In genomic region chr4:94364527-94364926, GRCh38 we compare ENCODE assay signal across 18 cellular contexts. TPM values are rescaled to one million over a fixed set of nuclear protein-coding genes. Genes with fewer than 3 reads are reported as not detected.
DNase-seq lines count a peak whose midpoint lies in the region; ATAC-seq and TF ChIP-seq lines count a peak whose summit lies in the region.
"Had no signal": no experiment of that assay in that cellular context is flagged by ENCODE, and none has a peak within 500 bp of the region (broad histone marks: within the 10 kb centered on the region; RNA-seq: fewer than 3 reads in every experiment).

No MANE protein-coding gene starts in this region.

- TF ChIP-seq CTCF in SK-N-SH (IDR thresholded peaks at IDR 0.05): no peak
- TF ChIP-seq CTCF in brain microvascular endothelial cell (IDR thresholded peaks at IDR 0.05; ENCODE audit: low read depth, low read length, missing control alignments): no peak
- TF ChIP-seq CTCF in osteoblast (IDR thresholded peaks at IDR 0.05; ENCODE audit: extremely low read depth, low read depth, low read length): no peak

- no peaks in the 10 kb centered on the region for H3K27me3 ChIP-seq in ACC112 (ENCODE audit: insufficient read depth, low read length)
- no peaks in the 10 kb centered on the region for H3K27me3 ChIP-seq in SK-N-SH (ENCODE audit: insufficient read depth)
- H3K27me3 ChIP-seq in brain microvascular endothelial cell (replicated peaks): no peaks in the 10 kb centered on the region
- no peaks in the 10 kb centered on the region for H3K27me3 ChIP-seq in MG63
- no peaks in the 10 kb centered on the region for H3K27me3 ChIP-seq in osteoblast (ENCODE audit: insufficient read depth, low read length)

- DNase-seq in SK-N-SH: no peak
- no peak for DNase-seq in brain microvascular endothelial cell
- no peak for DNase-seq in MG63
- no peak for DNase-seq in osteoblast (ENCODE audit: insufficient read length, low spot score, missing footprints)
- DNase-seq: 8988T; C1 segment of cervical spinal cord; Caco-2; CD4-positive, alpha-beta memory T cell; DMS153; DND-41; GM23248; H7; HCEC 1CT had no signal

- H4K20me1 ChIP-seq in SK-N-SH (ENCODE audit: insufficient read depth) (no peaks in the 10 kb centered on the region), osteoblast (ENCODE audit: insufficient read depth, low read length) (no peaks in the 10 kb centered on the region)

- TF ChIP-seq RAD21 in SK-N-SH (IDR thresholded peaks at IDR 0.05; ENCODE audit: low read length): no peak

- peaks cover 28% of the 10 kb centered on the region for H3K4me1 ChIP-seq in ACC112 (ENCODE audit: control insufficient read depth, insufficient read depth, low read length, unreplicated experiment)
- H3K4me1 ChIP-seq in SK-N-SH (ENCODE audit: control insufficient read depth in 1 of 2, insufficient read depth in 2 of 2, low read depth in 1 of 2, low read length in 1 of 2): peaks cover 15% of the 10 kb centered on the region in 2 experiments; a peak in 3 of 4 replicates
- peaks cover 14% of the 10 kb centered on the region for H3K4me1 ChIP-seq in osteoblast (ENCODE audit: insufficient read depth, low read length)
- H3K4me1 ChIP-seq: Caco-2 had no signal

- H3F3A ChIP-seq in SK-N-SH (replicated peaks; ENCODE audit: insufficient read depth): peaks cover 32% of the 10 kb centered on the region

- no peak for ATAC-seq in HG02981 (IDR thresholded peaks at IDR 0.05; ENCODE audit: unreplicated experiment)
- ATAC-seq: A549 had no signal

- POLR2A ChIA-PET in SK-N-SH (lab: Yijun Ruan, JAX): no interaction called here

- H3K9me2 ChIP-seq in SK-N-SH: no peaks in the 10 kb centered on the region

- H3K4me2 ChIP-seq in SK-N-SH (peak overlapping the region; percentile 43; the same call in 1 of the 2 replicates), osteoblast (ENCODE audit: insufficient read depth, low read length) (no peak overlapping the region)
- H3K4me2 ChIP-seq: A549 had no signal

- in situ Hi-C loops in brain microvascular endothelial cell (cut with HindIII; ENCODE audit: low pct_ligation_motif_present, low sequenced_read_pairs): no loop called here

- peak overlapping the region; percentile 41 for H3K27ac ChIP-seq in ACC112 (ENCODE audit: low read depth, low read length)
- H3K27ac ChIP-seq in SK-N-SH (ENCODE audit: low read depth in 2 of 2, low read length in 1 of 2): peak overlapping the region; percentile 62 to 67
- peak overlapping the region; percentile 50 for H3K27ac ChIP-seq in brain microvascular endothelial cell
- H3K27ac ChIP-seq in osteoblast (ENCODE audit: low read depth, low read length): no peak overlapping the region
- H3K27ac ChIP-seq: A549, GM23248 had no signal

- no peaks in the 10 kb centered on the region for H3K9me3 ChIP-seq in SK-N-SH
- no peaks in the 10 kb centered on the region; the same call in 1 of the 2 replicates for H3K9me3 ChIP-seq in MG63
- no peaks in the 10 kb centered on the region for H3K9me3 ChIP-seq in osteoblast (ENCODE audit: low read depth, low read length)
- H3K9me3 ChIP-seq: A549, Caco-2 had no signal

- WGBS in SK-N-SH (ENCODE audit: low lambda C conversion rate): 14% methylated on average over 4 of the region's 4 CpGs

- CTCF ChIA-PET in SK-N-SH (lab: Yijun Ruan, JAX): interaction anchor here (0.9 to 1.3 kb wide), 4 partner anchors 9 to 43 kb away, joined by 3 to 4 read pairs (median 3); no protein-coding TSS in a partner anchor

- no peak overlapping the region for H3K9ac ChIP-seq in SK-N-SH
- H3K9ac ChIP-seq: GM23248 had no signal

- H3K4me3 ChIP-seq in ACC112 (ENCODE audit: low read depth, low read length) (no peak overlapping the region), SK-N-SH (ENCODE audit: low read depth in 2 of 2, low read length in 1 of 2) (no peak overlapping the region), brain microvascular endothelial cell (ENCODE audit: low read depth, low read length) (no peak overlapping the region), MG63 (no peak overlapping the region), osteoblast (ENCODE audit: insufficient read depth, low read length) (no peak overlapping the region)
- H3K4me3 ChIP-seq: A549, GM23248 had no signal

- H3K79me2 ChIP-seq in ACC112 (ENCODE audit: control insufficient read depth, insufficient read depth, low read length, unreplicated experiment) (no peaks in the 10 kb centered on the region), SK-N-SH (ENCODE audit: insufficient read depth) (no peaks in the 10 kb centered on the region), osteoblast (ENCODE audit: insufficient read depth, low read length) (no peaks in the 10 kb centered on the region)

- H2AFZ ChIP-seq in ACC112 (ENCODE audit: low read length, unreplicated experiment) (peak overlapping the region; percentile 64), SK-N-SH (ENCODE audit: low read depth) (peak overlapping the region; percentile 42), osteoblast (ENCODE audit: low read length) (no peak overlapping the region)
- H2AFZ ChIP-seq: GM23248 had no signal

- H3K36me3 ChIP-seq in ACC112 (ENCODE audit: insufficient read depth, low read length) (no peaks in the 10 kb centered on the region), SK-N-SH (replicated peaks in 1 of 2; ENCODE audit: control insufficient read depth in 1 of 2, insufficient read depth in 2 of 2, low read length in 1 of 2) (no peaks in the 10 kb centered on the region), brain microvascular endothelial cell (replicated peaks) (no peaks in the 10 kb centered on the region), MG63 (no peaks in the 10 kb centered on the region), osteoblast (ENCODE audit: insufficient read depth, low read length) (no peaks in the 10 kb centered on the region)

- TF ChIP-seq EP300 in SK-N-SH (IDR thresholded peaks at IDR 0.05; ENCODE audit: borderline replicate concordance in 1 of 2, low read depth in 1 of 2, low read length in 1 of 2): peak in 1 of 2 experiments; percentile 69; a peak in 1 of 4 replicates

TF ChIP-seq in SK-N-SH, 30 proteins besides CTCF, POLR2A, EP300 and RAD21:
- TF ChIP-seq ELF1 (IDR thresholded peaks at IDR 0.05) (no peak), FOSL2 (IDR thresholded peaks at IDR 0.05; ENCODE audit: borderline replicate concordance, low read depth) (no peak), GATA2 (CRISPR knock-in tag; IDR thresholded peaks at IDR 0.05) (peak; percentile 22; the same call in 1 of the 2 replicates), PBX3 (IDR thresholded peaks at IDR 0.05) (no peak)
TF ChIP-seq in SK-N-SH: peak in this region for 1.

RNA-seq across cellular contexts. Expression of gene HPGDS, which starts 21.9 kb away (rescaled TPM):
- not detected in 2 replicates for polyA plus RNA-seq in SK-N-SH (2012; rRNA removed)
- not detected in 2 replicates for polyA plus RNA-seq in SK-N-SH (2012; cell fraction: cytosol; rRNA removed)
- not detected in 2 replicates for polyA plus RNA-seq in SK-N-SH (2012; cell fraction: nucleus; rRNA removed)
- total RNA-seq in MG63 (2014; rRNA removed; shearing (Covaris generic); ENCODE audit: low replicate concordance): not detected in 2 replicates
- total RNA-seq in osteoblast: not detected in 2 replicates
- total RNA-seq: Caco-2, GM23248, H1 had no signal
- polyA plus RNA-seq: A549; BJ; CD4-positive, alpha-beta memory T cell; GM23248; H1 had no signal
